ENCODE assay signal across 8 cellular contexts in the genomic region with DNA sequence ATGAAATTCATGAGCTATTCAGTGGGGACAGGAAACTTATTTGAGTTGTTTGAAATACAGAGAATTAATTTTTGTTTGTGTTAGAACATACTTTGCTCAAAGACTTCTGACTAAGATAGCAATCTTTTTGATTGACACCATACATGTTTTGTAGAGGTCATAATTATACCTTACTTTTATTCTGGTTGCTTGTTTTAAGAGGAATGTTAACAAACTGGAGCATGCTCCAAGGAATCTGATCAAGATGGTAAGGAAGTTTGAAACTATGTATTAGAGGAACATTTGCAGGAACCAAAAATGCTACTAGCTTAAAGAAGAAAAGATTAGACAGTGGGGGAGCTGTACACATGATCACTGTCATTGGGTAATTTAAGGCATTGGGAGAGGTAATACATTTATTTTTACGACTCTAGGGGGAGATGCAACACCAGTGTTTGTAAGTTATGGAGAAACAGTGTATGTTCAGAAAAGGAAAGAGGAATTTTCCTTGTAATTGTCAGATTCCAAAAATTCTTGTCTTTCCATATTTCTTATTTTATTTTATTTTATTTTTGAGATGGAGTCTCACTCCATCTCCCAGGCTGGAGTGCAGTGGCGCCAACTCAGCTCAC.
DNase-seq lines count a peak whose midpoint lies in the region; ATAC-seq and FAIRE-seq lines count a peak whose summit lies in the region.

No MANE protein-coding gene starts in this region.

- peaks cover 88% of the 10 kb centered on the region for H3K4me1 Mint-ChIP-seq in activated naive CD4-positive, alpha-beta T cell treated with anti-CD3 and anti-CD28 coated beads, Interleukin-2, amount 50 U/mL, for 24 hours

- ATAC-seq in HG03064 (IDR thresholded peaks at IDR 0.05; ENCODE audit: low read depth, unreplicated experiment) = peak; percentile 37

- no peaks in the 10 kb centered on the region for H3K27me3 Mint-ChIP-seq in activated naive CD4-positive, alpha-beta T cell treated with anti-CD3 and anti-CD28 coated beads, Interleukin-2, amount 50 U/mL, for 24 hours

- no peak for DNase-seq in activated naive CD4-positive, alpha-beta T cell (lab: John Stamatoyannopoulos, UW)
- DNase-seq in inferior parietal cortex (ENCODE audit: extremely low spot score) (peak; percentile 46), NCI-H2107 treated with DMSO at 0.1 percent for 48 hours (lab: John Stamatoyannopoulos, UW; ENCODE audit: unreplicated experiment) (no peak), UCSD-AML1 (lab: John Stamatoyannopoulos, UW; ENCODE audit: unreplicated experiment) (no peak)
- DNase-seq in activated CD4-positive, alpha-beta T cell treated with anti-CD3 and anti-CD28 coated beads, Interleukin-2, amount 50 U/mL, for 48 hours = no peak

- H3K27ac Mint-ChIP-seq in activated naive CD4-positive, alpha-beta T cell treated with anti-CD3 and anti-CD28 coated beads, Interleukin-2, amount 50 U/mL, for 24 hours = peak overlapping the region; percentile 26

- H3K36me3 Mint-ChIP-seq in activated naive CD4-positive, alpha-beta T cell treated with anti-CD3 and anti-CD28 coated beads, Interleukin-2, amount 50 U/mL, for 24 hours = peaks cover 11% of the 10 kb centered on the region

- H3K4me3 Mint-ChIP-seq in activated naive CD4-positive, alpha-beta T cell treated with anti-CD3 and anti-CD28 coated beads, Interleukin-2, amount 50 U/mL, for 24 hours = peak overlapping the region; percentile 48

- no peaks in the 10 kb centered on the region for H3K9me3 Mint-ChIP-seq in activated naive CD4-positive, alpha-beta T cell treated with anti-CD3 and anti-CD28 coated beads, Interleukin-2, amount 50 U/mL, for 24 hours

- FAIRE-seq in TTC549 (lab: Jason Lieb, UNC) = peak; percentile 51
